Comparison of ENCODE assay signal across 20 cellular contexts in the genomic region with DNA sequence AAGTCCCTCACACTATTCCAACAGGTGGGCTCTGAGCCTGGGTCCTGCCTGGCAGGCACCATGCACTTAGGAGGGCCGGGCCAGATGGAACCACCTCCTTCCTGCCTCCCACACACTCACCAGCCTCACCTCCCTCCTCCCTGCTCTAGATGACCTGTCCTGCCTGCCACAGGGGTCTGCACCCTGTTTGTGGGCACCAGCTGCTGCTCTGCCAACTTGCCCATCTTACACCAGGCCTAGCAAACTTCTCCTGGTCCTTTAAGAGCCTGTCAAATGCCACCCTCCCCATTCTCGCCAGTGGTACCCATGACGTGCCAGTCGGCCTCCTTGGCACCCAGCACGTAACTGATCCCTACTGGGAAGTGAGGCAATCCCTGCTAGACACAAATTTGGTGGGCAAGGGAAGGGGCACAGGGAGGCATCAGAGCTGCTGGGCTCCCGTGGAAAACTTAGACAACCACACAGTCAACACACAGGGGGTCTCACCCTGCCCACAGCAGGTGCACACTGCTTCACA. TPM values are rescaled to one million over a fixed set of nuclear protein-coding genes. Genes with fewer than 3 reads are reported as not detected.
DNase-seq lines count a peak whose midpoint lies in the region; ATAC-seq and TF ChIP-seq lines count a peak whose summit lies in the region.
"Had no signal": no experiment of that assay in that cellular context is flagged by ENCODE, and none has a peak within 500 bp of the region (broad histone marks: within the 10 kb centered on the region; RNA-seq: fewer than 3 reads in every experiment).

No MANE protein-coding gene starts in this region.

- H3K27ac Mint-ChIP-seq in stimulated activated naive B cell treated with anti-CD40 and anti-IgM and Interleukin-4, amounts not matched to agents 10 μg/mL and 1 μg/mL and 100 μg/mL, for 72 hours: no peak overlapping the region
- H3K27ac Mint-ChIP-seq: activated naive CD8-positive, alpha-beta T cell treated with anti-CD3 and anti-CD28 coated beads for 36 hours; activated T-helper 1 cell treated with anti-CD3 and anti-CD28 coated beads, Interleukin-12 subunit alpha, Interleukin-12 subunit beta, Interleukin-2, Interleukin-4 antibody, amounts not matched to agents 30 ng/mL and 10 ng/mL and 1 ng/mL, durations not matched to agents 14 hours and 24 hours and 36 hours had no signal

- peaks cover 44% of the 10 kb centered on the region for H3K79me2 ChIP-seq in osteoblast (ENCODE audit: insufficient read depth, low read length)

- CTCF ChIA-PET in HEK293 (lab: Yijun Ruan, JAX): interaction anchor here (0.7 kb wide), 1 partner anchor 52 kb away, joined by 3 read pairs; no protein-coding TSS in a partner anchor

- H3K4me1 ChIP-seq in HEK293 (ENCODE audit: control insufficient read depth, insufficient read depth, low read length) (no peaks in the 10 kb centered on the region; the same call in 1 of the 2 replicates), esophagus muscularis mucosa (peaks cover 92 to 100% (median 100%) of the 10 kb centered on the region in 4 donors), osteoblast (ENCODE audit: insufficient read depth, low read length) (peaks cover 4% of the 10 kb centered on the region), thyroid gland (peaks cover 65 to 87% of the 10 kb centered on the region in 2 donors)

- peaks cover 59% of the 10 kb centered on the region for H4K20me1 ChIP-seq in osteoblast (ENCODE audit: insufficient read depth, low read length)

- WGBS in esophagus muscularis mucosa: 63% methylated on average over 5 of the region's 6 CpGs
- 57 to 85% methylated on average over 5 of the region's 6 CpGs for WGBS in thyroid gland, 2 donors

- ATAC-seq in HG02970 (IDR thresholded peaks at IDR 0.05; ENCODE audit: low FRiP score, unreplicated experiment) (no peak), GM18519 (IDR thresholded peaks at IDR 0.05; ENCODE audit: low FRiP score, unreplicated experiment) (no peak)
- ATAC-seq in stimulated activated naive B cell treated with anti-CD40 and anti-IgM and Interleukin-4, amounts not matched to agents 10 μg/mL and 1 μg/mL and 100 μg/mL, for 72 hours (replicated peaks): no peak
- ATAC-seq: HCT116 had no signal

- H3K36me3 Mint-ChIP-seq in stimulated activated naive B cell treated with anti-CD40 and anti-IgM and Interleukin-4, amounts not matched to agents 10 μg/mL and 1 μg/mL and 100 μg/mL, for 72 hours: peaks cover 10 to 16% of the 10 kb centered on the region in 2 donors

- H3K36me3 ChIP-seq in HEK293 (ENCODE audit: control insufficient read depth in 2 of 2, insufficient read depth in 1 of 2, low read length in 2 of 2): peaks cover 0 to 19% of the 10 kb centered on the region in 2 experiments; a peak in 1 of 3 replicates
- H3K36me3 ChIP-seq in esophagus muscularis mucosa: peaks cover 13 to 25% (median 22%) of the 10 kb centered on the region in 4 donors
- no peaks in the 10 kb centered on the region for H3K36me3 ChIP-seq in osteoblast (ENCODE audit: insufficient read depth, low read length)
- peaks cover 0 to 11% of the 10 kb centered on the region in 2 donors for H3K36me3 ChIP-seq in thyroid gland
- H3K36me3 ChIP-seq: MG63 had no signal

- no peaks in the 10 kb centered on the region for H3K9me3 Mint-ChIP-seq in stimulated activated naive B cell treated with anti-CD40 and anti-IgM and Interleukin-4, amounts not matched to agents 10 μg/mL and 1 μg/mL and 100 μg/mL, for 72 hours
- H3K9me3 Mint-ChIP-seq: activated naive CD8-positive, alpha-beta T cell treated with anti-CD3 and anti-CD28 coated beads for 36 hours; activated T-helper 1 cell treated with anti-CD3 and anti-CD28 coated beads, Interleukin-12 subunit alpha, Interleukin-12 subunit beta, Interleukin-2, Interleukin-4 antibody, amounts not matched to agents 30 ng/mL and 10 ng/mL and 1 ng/mL, durations not matched to agents 14 hours and 24 hours and 36 hours had no signal

- H3K9me3 ChIP-seq in HEK293 (ENCODE audit: control insufficient read depth, insufficient read depth, low read depth, low read length) (no peaks in the 10 kb centered on the region), esophagus muscularis mucosa (no peaks in the 10 kb centered on the region), osteoblast (ENCODE audit: low read depth, low read length) (no peaks in the 10 kb centered on the region), thyroid gland (no peaks in the 10 kb centered on the region)
- H3K9me3 ChIP-seq: MG63 had no signal

- no peak overlapping the region for H3K4me3 Mint-ChIP-seq in stimulated activated naive B cell treated with anti-CD40 and anti-IgM and Interleukin-4, amounts not matched to agents 10 μg/mL and 1 μg/mL and 100 μg/mL, for 72 hours
- H3K4me3 Mint-ChIP-seq: activated naive CD8-positive, alpha-beta T cell treated with anti-CD3 and anti-CD28 coated beads for 36 hours; activated T-helper 1 cell treated with anti-CD3 and anti-CD28 coated beads, Interleukin-12 subunit alpha, Interleukin-12 subunit beta, Interleukin-2, Interleukin-4 antibody, amounts not matched to agents 30 ng/mL and 10 ng/mL and 1 ng/mL, durations not matched to agents 14 hours and 24 hours and 36 hours had no signal

- H2AFZ ChIP-seq in osteoblast (ENCODE audit: low read length): no peak overlapping the region

- DNase-seq in esophagus muscularis mucosa (ENCODE audit: extremely low spot score): no peak
- DNase-seq in osteoblast (ENCODE audit: insufficient read length, low spot score, missing footprints): peak; percentile 59
- no peak for DNase-seq in thyroid gland
- no peak for DNase-seq in stimulated activated naive B cell treated with anti-CD40 and anti-IgM and Interleukin-4, amounts not matched to agents 10 μg/mL and 1 μg/mL and 100 μg/mL, for 72 hours
- no peak for DNase-seq in SIG-M5 (lab: John Stamatoyannopoulos, UW)
- DNase-seq: activated CD4-positive, alpha-beta T cell treated with anti-CD3 and anti-CD28 coated beads for 1 hour; activated naive CD8-positive, alpha-beta T cell treated with anti-CD3 and anti-CD28 coated beads for 36 hours; MG63; NCI-H1436 treated with DMSO at 0.1 percent for 48 hours; NCI-H2171 treated with DMSO at 0.1 percent for 48 hours; NCI-H526; nucleus accumbens; stimulated activated CD4-positive, alpha-beta T cell treated with anti-CD3 and anti-CD28 coated beads, Interleukin-2, amount 100 ng/mL, for 24 hours; stimulated activated naive CD4-positive, alpha-beta T cell treated with Interleukin-2 at 50 U/mL for 16 hours had no signal

- intact Hi-C loops in esophagus muscularis mucosa (cut with DNase I) (no loop called here), thyroid gland (cut with DNase I) (loop anchor here (5.0 kb wide), 1 partner anchor 34 kb away; no protein-coding TSS in a partner anchor)

- TF ChIP-seq POLR2A in esophagus muscularis mucosa (IDR thresholded peaks at IDR 0.05; ENCODE audit: low read depth) (no peak), thyroid gland (IDR thresholded peaks at IDR 0.05) (no peak)

- no peak overlapping the region for H3K4me3 ChIP-seq in HEK293 (ENCODE audit: low read depth, low read length)
- H3K4me3 ChIP-seq in esophagus muscularis mucosa: peak overlapping the region; percentile 12 to 61 (median 28)
- no peak overlapping the region for H3K4me3 ChIP-seq in osteoblast (ENCODE audit: insufficient read depth, low read length)
- H3K4me3 ChIP-seq in thyroid gland (replicated peaks in 1 of 3): no peak overlapping the region
- H3K4me3 ChIP-seq: MG63 had no signal

- H3K4me2 ChIP-seq in osteoblast (ENCODE audit: insufficient read depth, low read length): no peak overlapping the region

- no peak for TF ChIP-seq EP300 in esophagus muscularis mucosa (IDR thresholded peaks at IDR 0.05)

- no peaks in the 10 kb centered on the region for H3K27me3 Mint-ChIP-seq in stimulated activated naive B cell treated with anti-CD40 and anti-IgM and Interleukin-4, amounts not matched to agents 10 μg/mL and 1 μg/mL and 100 μg/mL, for 72 hours
- H3K27me3 Mint-ChIP-seq: activated naive CD8-positive, alpha-beta T cell treated with anti-CD3 and anti-CD28 coated beads for 36 hours had no signal

- no peak overlapping the region for H3K27ac ChIP-seq in HEK293 (ENCODE audit: extremely low read depth, low read depth, low read length)
- H3K27ac ChIP-seq in esophagus muscularis mucosa (replicated peaks in 1 of 4): peak overlapping the region; percentile 89 to 96 (median 92)
- H3K27ac ChIP-seq in osteoblast (ENCODE audit: low read depth, low read length): no peak overlapping the region
- peak overlapping the region in 2 of 3 donors; percentile 51 to 55 for H3K27ac ChIP-seq in thyroid gland
- H3K27ac ChIP-seq: C4-2B had no signal

- no peaks in the 10 kb centered on the region for H3K27me3 ChIP-seq in esophagus muscularis mucosa
- H3K27me3 ChIP-seq in osteoblast (ENCODE audit: insufficient read depth, low read length): no peaks in the 10 kb centered on the region
- H3K27me3 ChIP-seq in thyroid gland: no peaks in the 10 kb centered on the region
- H3K27me3 ChIP-seq: MG63 had no signal

- peaks cover 26 to 44% of the 10 kb centered on the region in 2 donors for H3K4me1 Mint-ChIP-seq in stimulated activated naive B cell treated with anti-CD40 and anti-IgM and Interleukin-4, amounts not matched to agents 10 μg/mL and 1 μg/mL and 100 μg/mL, for 72 hours

- POLR2A ChIA-PET in HEK293 (lab: Yijun Ruan, JAX): no interaction called here

- TF ChIP-seq CTCF in HEK293 (tag by site-specific recombination; IDR thresholded peaks at IDR 0.05) (no peak), esophagus muscularis mucosa (IDR thresholded peaks at IDR 0.05) (no peak), osteoblast (IDR thresholded peaks at IDR 0.05; ENCODE audit: extremely low read depth, low read depth, low read length) (no peak), thyroid gland (IDR thresholded peaks at IDR 0.05) (no peak)

TF ChIP-seq in HEK293, 187 proteins besides CTCF, POLR2A, EP300 and RAD21:
- TF ChIP-seq SCRT2 (tag by site-specific recombination; IDR thresholded peaks at IDR 0.05): peak; percentile 67
- no peak for TF ChIP-seq ZNF37A (tag by site-specific recombination; IDR thresholded peaks at IDR 0.05)
- TF ChIP-seq ZNF324 (tag by site-specific recombination; IDR thresholded peaks at IDR 0.05): no peak
- TF ChIP-seq ZNF624 (tag by site-specific recombination; IDR thresholded peaks at IDR 0.05): no peak

RNA-seq across cellular contexts. Expression of gene MOB2, which starts 3.1 kb away (rescaled TPM):
- total RNA-seq in esophagus muscularis mucosa (100 to 1,000 TPM in 2 of 4 donors, 10 to 100 TPM in 2; 66.6 to 115 (median 89.5) TPM), osteoblast (28.2 and 29.8 TPM in 2 replicates), thyroid gland (10 to 100 TPM; 25.6 to 45.8 (median 30.1) TPM)

Comparison
In these comparisons a context has a peak if more than half of its experiments do, and no peak if none do; other contexts are left out.
1. H3K27ac ChIP-seq: peak in esophagus muscularis mucosa (4 of 4) and thyroid gland (2 of 3); none in HEK293 (single experiment) and osteoblast (single experiment).
2. H3K4me3 ChIP-seq: peak in esophagus muscularis mucosa (4 of 4); none in HEK293 (single experiment), osteoblast (single experiment) and thyroid gland (0 of 3).